ENCODE assay signal across 1 cellular context in genomic region chr20:33125983-33126382, GRCh38.
TF ChIP-seq lines count a peak whose summit lies in the region.

No MANE protein-coding gene starts in this region.

TF ChIP-seq in HepG2, 621 proteins besides CTCF, POLR2A, EP300 and RAD21 (continued from another document and continues in another):
- TF ChIP-seq ZBTB49 (CRISPR knock-in tag; IDR thresholded peaks at IDR 0.05; ENCODE audit: borderline replicate concordance) (no peak), IRF2 (CRISPR knock-in tag; IDR thresholded peaks at IDR 0.05) (no peak), POLR2AphosphoS2 (IDR thresholded peaks at IDR 0.05; ENCODE audit: low read depth, low read length) (no peak), ZSCAN21 (CRISPR knock-in tag; IDR thresholded peaks at IDR 0.05; ENCODE audit: borderline replicate concordance) (no peak), HOXA5 (CRISPR knock-in tag; IDR thresholded peaks at IDR 0.05) (no peak), RXRB (CRISPR knock-in tag; IDR thresholded peaks at IDR 0.05; ENCODE audit: borderline replicate concordance) (peak; percentile 88), ZNF382 (CRISPR knock-in tag; IDR thresholded peaks at IDR 0.05; ENCODE audit: borderline replicate concordance) (no peak), THRA (CRISPR knock-in tag; IDR thresholded peaks at IDR 0.05; ENCODE audit: borderline replicate concordance) (peak; percentile 95), SALL2 (CRISPR knock-in tag; IDR thresholded peaks at IDR 0.05) (0 out of 2 replicates have a peak, but pooled peaks have one; percentile 40), ZNF749 (CRISPR knock-in tag; IDR thresholded peaks at IDR 0.05; ENCODE audit: borderline replicate concordance) (no peak), ZNF737 (CRISPR knock-in tag; IDR thresholded peaks at IDR 0.05; ENCODE audit: borderline replicate concordance) (no peak), ZBTB39 (CRISPR knock-in tag; IDR thresholded peaks at IDR 0.05) (no peak), ATF4 (CRISPR knock-in tag; IDR thresholded peaks at IDR 0.05) (no peak), ZNF432 (CRISPR knock-in tag; IDR thresholded peaks at IDR 0.05; ENCODE audit: borderline replicate concordance) (no peak), GPBP1L1 (CRISPR knock-in tag; IDR thresholded peaks at IDR 0.05) (no peak), ZFP36 (IDR thresholded peaks at IDR 0.05; ENCODE audit: borderline replicate concordance, low read depth, low read length, partially characterized antibody) (no peak), ETV6 (CRISPR knock-in tag; conservative IDR thresholded peaks at IDR 0.05) (no peak), SOX5 (CRISPR knock-in tag; IDR thresholded peaks at IDR 0.05; ENCODE audit: borderline replicate concordance) (no peak), SNAPC4 (CRISPR knock-in tag; IDR thresholded peaks at IDR 0.05) (no peak), HOXA3 (CRISPR knock-in tag; IDR thresholded peaks at IDR 0.05) (0 out of 2 replicates have a peak, but pooled peaks have one; percentile 29), PTBP1 (IDR thresholded peaks at IDR 0.05; ENCODE audit: low read depth, low read length, poor library complexity, severe bottlenecking) (no peak), ZNF232 (CRISPR knock-in tag; IDR thresholded peaks at IDR 0.05; ENCODE audit: borderline replicate concordance) (no peak), HIC2 (CRISPR knock-in tag; IDR thresholded peaks at IDR 0.05; ENCODE audit: low read depth) (0 out of 2 replicates have a peak, but pooled peaks have one; percentile 23), NR1H2 (CRISPR knock-in tag; IDR thresholded peaks at IDR 0.05; ENCODE audit: borderline replicate concordance, low read depth) (0 out of 2 replicates have a peak, but pooled peaks have one; percentile 9)
- TF ChIP-seq, protein P1, sequence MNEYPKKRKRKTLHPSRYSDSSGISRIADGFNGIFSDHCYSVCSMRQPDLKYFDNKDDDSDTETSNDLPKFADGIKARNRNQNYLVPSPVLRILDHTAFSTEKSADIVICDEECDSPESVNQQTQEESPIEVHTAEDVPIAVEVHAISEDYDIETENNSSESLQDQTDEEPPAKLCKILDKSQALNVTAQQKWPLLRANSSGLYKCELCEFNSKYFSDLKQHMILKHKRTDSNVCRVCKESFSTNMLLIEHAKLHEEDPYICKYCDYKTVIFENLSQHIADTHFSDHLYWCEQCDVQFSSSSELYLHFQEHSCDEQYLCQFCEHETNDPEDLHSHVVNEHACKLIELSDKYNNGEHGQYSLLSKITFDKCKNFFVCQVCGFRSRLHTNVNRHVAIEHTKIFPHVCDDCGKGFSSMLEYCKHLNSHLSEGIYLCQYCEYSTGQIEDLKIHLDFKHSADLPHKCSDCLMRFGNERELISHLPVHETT (CRISPR knock-in tag; conservative IDR thresholded peaks at IDR 0.05), result no peak
- TF ChIP-seq, protein P2, sequence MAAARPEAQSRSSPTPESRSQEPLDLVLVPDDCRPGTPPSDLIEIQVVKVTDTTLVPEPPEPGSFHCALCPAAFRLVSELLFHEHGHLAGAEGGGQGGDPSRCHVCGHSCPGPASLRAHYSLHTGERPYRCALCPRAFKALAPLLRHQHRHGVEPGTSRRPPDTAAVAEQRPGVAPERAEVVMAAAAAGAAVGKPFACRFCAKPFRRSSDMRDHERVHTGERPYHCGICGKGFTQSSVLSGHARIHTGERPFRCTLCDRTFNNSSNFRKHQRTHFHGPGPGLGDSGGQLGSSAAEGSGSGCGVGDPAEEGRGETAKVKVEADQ (CRISPR knock-in tag; IDR thresholded peaks at IDR 0.05; ENCODE audit: borderline replicate concordance), result 0 out of 2 replicates have a peak, but pooled peaks have one; percentile 35
- TF ChIP-seq, protein P3, sequence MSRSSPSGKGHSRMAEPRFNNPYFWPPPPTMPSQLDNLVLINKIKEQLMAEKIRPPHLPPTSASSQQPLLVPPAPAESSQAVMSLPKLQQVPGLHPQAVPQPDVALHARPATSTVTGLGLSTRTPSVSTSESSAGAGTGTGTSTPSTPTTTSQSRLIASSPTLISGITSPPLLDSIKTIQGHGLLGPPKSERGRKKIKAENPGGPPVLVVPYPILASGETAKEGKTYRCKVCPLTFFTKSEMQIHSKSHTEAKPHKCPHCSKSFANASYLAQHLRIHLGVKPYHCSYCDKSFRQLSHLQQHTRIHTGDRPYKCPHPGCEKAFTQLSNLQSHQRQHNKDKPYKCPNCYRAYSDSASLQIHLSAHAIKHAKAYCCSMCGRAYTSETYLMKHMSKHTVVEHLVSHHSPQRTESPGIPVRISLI (CRISPR knock-in tag; IDR thresholded peaks at IDR 0.05; ENCODE audit: borderline replicate concordance), result no peak
- TF ChIP-seq, protein P4, sequence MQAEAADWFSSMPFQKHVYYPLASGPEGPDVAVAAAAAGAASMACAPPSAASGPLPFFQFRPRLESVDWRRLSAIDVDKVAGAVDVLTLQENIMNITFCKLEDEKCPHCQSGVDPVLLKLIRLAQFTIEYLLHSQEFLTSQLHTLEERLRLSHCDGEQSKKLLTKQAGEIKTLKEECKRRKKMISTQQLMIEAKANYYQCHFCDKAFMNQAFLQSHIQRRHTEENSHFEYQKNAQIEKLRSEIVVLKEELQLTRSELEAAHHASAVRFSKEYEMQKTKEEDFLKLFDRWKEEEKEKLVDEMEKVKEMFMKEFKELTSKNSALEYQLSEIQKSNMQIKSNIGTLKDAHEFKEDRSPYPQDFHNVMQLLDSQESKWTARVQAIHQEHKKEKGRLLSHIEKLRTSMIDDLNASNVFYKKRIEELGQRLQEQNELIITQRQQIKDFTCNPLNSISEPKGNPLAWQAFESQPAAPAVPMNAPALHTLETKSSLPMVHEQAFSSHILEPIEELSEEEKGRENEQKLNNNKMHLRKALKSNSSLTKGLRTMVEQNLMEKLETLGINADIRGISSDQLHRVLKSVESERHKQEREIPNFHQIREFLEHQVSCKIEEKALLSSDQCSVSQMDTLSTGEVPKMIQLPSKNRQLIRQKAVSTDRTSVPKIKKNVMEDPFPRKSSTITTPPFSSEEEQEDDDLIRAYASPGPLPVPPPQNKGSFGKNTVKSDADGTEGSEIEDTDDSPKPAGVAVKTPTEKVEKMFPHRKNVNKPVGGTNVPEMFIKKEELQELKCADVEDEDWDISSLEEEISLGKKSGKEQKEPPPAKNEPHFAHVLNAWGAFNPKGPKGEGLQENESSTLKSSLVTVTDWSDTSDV (CRISPR knock-in tag; IDR thresholded peaks at IDR 0.05), result no peak
